In the genomic region with DNA sequence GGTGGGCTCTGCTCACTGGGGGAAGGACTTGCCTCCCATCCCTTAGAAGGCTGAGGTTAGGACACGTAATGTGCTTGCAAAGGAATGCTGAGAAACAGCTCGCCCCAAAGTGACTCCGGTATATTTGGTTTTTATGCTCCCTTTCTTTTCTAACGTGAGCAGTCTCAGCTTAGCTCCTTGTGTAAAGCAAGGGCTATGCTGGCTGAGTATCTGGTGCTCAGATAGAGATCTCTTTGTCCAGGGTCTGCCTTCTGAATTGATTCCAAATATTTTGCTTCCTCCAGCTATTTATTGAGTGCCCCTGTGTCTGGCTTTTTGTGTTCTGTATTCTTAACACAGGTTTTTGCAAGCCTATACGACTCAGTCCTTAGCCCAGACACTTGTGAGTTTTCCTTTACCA, we compare ENCODE assay signal across 25 cellular contexts.
A peak's percentile ranks its signal among the peaks of the same experiment; 100 is the strongest.
DNase-seq lines count a peak whose midpoint lies in the region; ATAC-seq, FAIRE-seq and TF ChIP-seq lines count a peak whose summit lies in the region.
"Had no signal": no experiment of that assay in that cellular context is flagged by ENCODE, and none has a peak within 500 bp of the region (broad histone marks: within the 10 kb centered on the region; RNA-seq: fewer than 3 reads in every experiment).

No MANE protein-coding gene starts in this region.

- peak overlapping the region; percentile 55; the same call in 1 of the 2 replicates for H3K27ac Mint-ChIP-seq in WTC11
- H3K27ac Mint-ChIP-seq: activated CD4-positive, alpha-beta memory T cell treated with anti-CD3 and anti-CD28 coated beads, Interleukin-2, amount 10 ng/mL, durations not matched to agents 7 days and 5 days; B cell had no signal

- no peak overlapping the region for H3K4me3 Mint-ChIP-seq in WTC11
- H3K4me3 Mint-ChIP-seq: activated CD4-positive, alpha-beta memory T cell treated with anti-CD3 and anti-CD28 coated beads, Interleukin-2, amount 10 ng/mL, durations not matched to agents 7 days and 5 days; B cell; nephron had no signal

- peaks cover 3% of the 10 kb centered on the region; the same call in 1 of the 2 replicates for H3K27me3 Mint-ChIP-seq in WTC11 (ENCODE audit: low read depth)
- H3K27me3 Mint-ChIP-seq: activated CD4-positive, alpha-beta memory T cell treated with anti-CD3 and anti-CD28 coated beads, Interleukin-2, amount 10 ng/mL, durations not matched to agents 7 days and 5 days; B cell had no signal

- intact Hi-C loops in lower lobe of right lung (cut with DNase I): no loop called here
- intact Hi-C loops in tibial artery (cut with DNase I; ENCODE audit: low total_unique reads): no loop called here

- peaks cover 74% of the 10 kb centered on the region for H3K4me1 Mint-ChIP-seq in WTC11

- H3K9me3 Mint-ChIP-seq in WTC11: peaks cover 20% of the 10 kb centered on the region

- no peak for TF ChIP-seq POLR2A in H54 (IDR thresholded peaks at IDR 0.05; ENCODE audit: low read depth, low read length)

- peaks cover 16% of the 10 kb centered on the region for H3K4me1 ChIP-seq in lower lobe of right lung
- H3K4me1 ChIP-seq in tibial artery: peaks cover 0 to 61% (median 45%) of the 10 kb centered on the region in 4 donors

- DNase-seq in WTC11 (ENCODE audit: low spot score) (no peak), lower lobe of right lung (no peak), tibial artery (no peak), H54 (ENCODE audit: insufficient read length, low spot score) (no peak), Ammon's horn (ENCODE audit: low spot score) (no peak)
- DNase-seq: activated CD4-positive, alpha-beta memory T cell treated with anti-CD3 and anti-CD28 coated beads, Interleukin-2, amount 10 ng/mL, durations not matched to agents 7 days and 5 days; activated naive CD4-positive, alpha-beta T cell treated with Interleukin-2 at 50 U/mL for 16 hours; activated T-cell treated with anti-CD3 and anti-CD28 coated beads, Interleukin-2, amount 50 U/mL, for 1 hour; EL; NCI-H1417 treated with DMSO at 0.1 percent for 48 hours; NCI-H2171 treated with DMSO at 0.1 percent for 48 hours; NCI-H526 treated with DMSO at 0.1 percent for 48 hours; SHP77 treated with DMSO at 0.1 percent for 48 hours; stimulated activated CD8-positive, alpha-beta memory T cell treated with anti-CD3 and anti-CD28 coated beads, Interleukin-4, amount 100 ng/mL, for 48 hours had no signal

- peaks cover 24% of the 10 kb centered on the region for H3K36me3 Mint-ChIP-seq in WTC11

- H3K4me3 ChIP-seq in lower lobe of right lung (peak overlapping the region; percentile 30), tibial artery (peak overlapping the region; percentile 12 to 18)
- H3K4me3 ChIP-seq: suprapubic skin had no signal

- TF ChIP-seq CTCF in WTC11 (IDR thresholded peaks at IDR 0.05): no peak
- TF ChIP-seq CTCF in lower lobe of right lung (IDR thresholded peaks at IDR 0.05): no peak
- TF ChIP-seq CTCF in tibial artery (IDR thresholded peaks at IDR 0.05): no peak

- H3K36me3 ChIP-seq in KOPT-K1 (ENCODE audit: insufficient read depth, low read length) (peaks cover 40% of the 10 kb centered on the region), lower lobe of right lung (no peaks in the 10 kb centered on the region), tibial artery (peaks cover 6 to 32% (median 20%) of the 10 kb centered on the region in 3 donors)

- CTCF ChIA-PET in WTC11 (lab: Charles Lee): interaction anchor here (0.9 to 2.7 kb wide), 4 partner anchors 60 to 95 kb away, joined by 3 to 27 read pairs (median 6); a partner anchor contains a TSS

- H3K27ac ChIP-seq in KOPT-K1 (ENCODE audit: low read depth, low read length, poor library complexity, severe bottlenecking): peak overlapping the region; percentile 58
- peak overlapping the region; percentile 41 for H3K27ac ChIP-seq in lower lobe of right lung
- H3K27ac ChIP-seq in tibial artery: peak overlapping the region; percentile 41 to 84
- H3K27ac ChIP-seq: suprapubic skin had no signal

- H3K27me3 ChIP-seq in lower lobe of right lung (ENCODE audit: low read depth): no peaks in the 10 kb centered on the region
- H3K27me3 ChIP-seq in tibial artery: no peaks in the 10 kb centered on the region
- H3K27me3 ChIP-seq: suprapubic skin had no signal

- ATAC-seq in WTC11 (no peak), lower lobe of right lung (no peak), HG03354 (IDR thresholded peaks at IDR 0.05; ENCODE audit: poor library complexity, severe bottlenecking, unreplicated experiment) (no peak)

- POLR2A ChIA-PET in WTC11 (lab: Charles Lee): no interaction called here

- H3K9me3 ChIP-seq in KOPT-K1 (ENCODE audit: insufficient read depth, low read length, poor library complexity, severe bottlenecking): peaks cover 19% of the 10 kb centered on the region
- no peaks in the 10 kb centered on the region for H3K9me3 ChIP-seq in lower lobe of right lung
- H3K9me3 ChIP-seq in tibial artery: no peaks in the 10 kb centered on the region
- H3K9me3 ChIP-seq: suprapubic skin had no signal

- FAIRE-seq in H54 (lab: Jason Lieb, UNC): no peak
- FAIRE-seq: astrocyte, colon, endometrium, GM18507, HTR-8/SVneo, keratinocyte had no signal

TF ChIP-seq in WTC11, 78 proteins besides CTCF, POLR2A, EP300 and RAD21:
- no peak for TF ChIP-seq CREM (CRISPR knock-in tag; IDR thresholded peaks at IDR 0.05)
- no peak for TF ChIP-seq ETV6 (CRISPR knock-in tag; IDR thresholded peaks at IDR 0.05)
- TF ChIP-seq ZNF219 (CRISPR knock-in tag; IDR thresholded peaks at IDR 0.05; ENCODE audit: borderline replicate concordance): no peak
- no peak for TF ChIP-seq ZNF396 (CRISPR knock-in tag; IDR thresholded peaks at IDR 0.05; ENCODE audit: borderline replicate concordance)
- TF ChIP-seq, protein P1, sequence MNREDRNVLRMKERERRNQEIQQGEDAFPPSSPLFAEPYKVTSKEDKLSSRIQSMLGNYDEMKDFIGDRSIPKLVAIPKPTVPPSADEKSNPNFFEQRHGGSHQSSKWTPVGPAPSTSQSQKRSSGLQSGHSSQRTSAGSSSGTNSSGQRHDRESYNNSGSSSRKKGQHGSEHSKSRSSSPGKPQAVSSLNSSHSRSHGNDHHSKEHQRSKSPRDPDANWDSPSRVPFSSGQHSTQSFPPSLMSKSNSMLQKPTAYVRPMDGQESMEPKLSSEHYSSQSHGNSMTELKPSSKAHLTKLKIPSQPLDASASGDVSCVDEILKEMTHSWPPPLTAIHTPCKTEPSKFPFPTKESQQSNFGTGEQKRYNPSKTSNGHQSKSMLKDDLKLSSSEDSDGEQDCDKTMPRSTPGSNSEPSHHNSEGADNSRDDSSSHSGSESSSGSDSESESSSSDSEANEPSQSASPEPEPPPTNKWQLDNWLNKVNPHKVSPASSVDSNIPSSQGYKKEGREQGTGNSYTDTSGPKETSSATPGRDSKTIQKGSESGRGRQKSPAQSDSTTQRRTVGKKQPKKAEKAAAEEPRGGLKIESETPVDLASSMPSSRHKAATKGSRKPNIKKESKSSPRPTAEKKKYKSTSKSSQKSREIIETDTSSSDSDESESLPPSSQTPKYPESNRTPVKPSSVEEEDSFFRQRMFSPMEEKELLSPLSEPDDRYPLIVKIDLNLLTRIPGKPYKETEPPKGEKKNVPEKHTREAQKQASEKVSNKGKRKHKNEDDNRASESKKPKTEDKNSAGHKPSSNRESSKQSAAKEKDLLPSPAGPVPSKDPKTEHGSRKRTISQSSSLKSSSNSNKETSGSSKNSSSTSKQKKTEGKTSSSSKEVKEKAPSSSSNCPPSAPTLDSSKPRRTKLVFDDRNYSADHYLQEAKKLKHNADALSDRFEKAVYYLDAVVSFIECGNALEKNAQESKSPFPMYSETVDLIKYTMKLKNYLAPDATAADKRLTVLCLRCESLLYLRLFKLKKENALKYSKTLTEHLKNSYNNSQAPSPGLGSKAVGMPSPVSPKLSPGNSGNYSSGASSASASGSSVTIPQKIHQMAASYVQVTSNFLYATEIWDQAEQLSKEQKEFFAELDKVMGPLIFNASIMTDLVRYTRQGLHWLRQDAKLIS (CRISPR knock-in tag; IDR thresholded peaks at IDR 0.05; ENCODE audit: borderline replicate concordance): no peak
- no peak for TF ChIP-seq FOXK1 (CRISPR knock-in tag; IDR thresholded peaks at IDR 0.05)
- TF ChIP-seq ZNF138 (CRISPR knock-in tag; conservative IDR thresholded peaks at IDR 0.05): no peak
- TF ChIP-seq, protein P2, sequence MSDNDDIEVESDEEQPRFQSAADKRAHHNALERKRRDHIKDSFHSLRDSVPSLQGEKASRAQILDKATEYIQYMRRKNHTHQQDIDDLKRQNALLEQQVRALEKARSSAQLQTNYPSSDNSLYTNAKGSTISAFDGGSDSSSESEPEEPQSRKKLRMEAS (CRISPR knock-in tag; IDR thresholded peaks at IDR 0.05): no peak
- TF ChIP-seq NFATC4 (CRISPR knock-in tag; IDR thresholded peaks at IDR 0.05): no peak
- no peak for TF ChIP-seq IRF2 (CRISPR knock-in tag; IDR thresholded peaks at IDR 0.05; ENCODE audit: borderline replicate concordance, low read depth)
- no peak for TF ChIP-seq NFE2L1 (CRISPR knock-in tag; IDR thresholded peaks at IDR 0.05)
